In genomic region chr17:20105539-20106291, GRCh38 we compare ENCODE assay signal across 27 cellular contexts.
DNase-seq lines count a peak whose midpoint lies in the region; ATAC-seq, FAIRE-seq and TF ChIP-seq lines count a peak whose summit lies in the region.
"Had no signal": no experiment of that assay in that cellular context is flagged by ENCODE, and none has a peak within 500 bp of the region (broad histone marks: within the 10 kb centered on the region; RNA-seq: fewer than 3 reads in every experiment).

No MANE protein-coding gene starts in this region.

- no peaks in the 10 kb centered on the region for H3K4me1 ChIP-seq in Loucy (ENCODE audit: insufficient read depth, low read length, poor library complexity, severe bottlenecking)
- H3K4me1 ChIP-seq in H1 (replicated peaks in 1 of 4; ENCODE audit: control insufficient read depth in 3 of 4, insufficient read depth in 4 of 4, low read length in 3 of 4): peaks cover 0 to 4% (median 0%) of the 10 kb centered on the region in 4 experiments; a peak in 2 of 7 replicates
- H3K4me1 ChIP-seq: adrenal gland, left lung, thyroid gland had no signal

- no peak overlapping the region for H4K91ac ChIP-seq in H1 (replicated peaks; ENCODE audit: insufficient read length, low read length)

- no peaks in the 10 kb centered on the region for H3K27me3 Mint-ChIP-seq in activated naive CD8-positive, alpha-beta T cell treated with anti-CD3 and anti-CD28 coated beads, Interleukin-2, amount 50 U/mL, for 24 hours
- H3K27me3 Mint-ChIP-seq in activated naive CD8-positive, alpha-beta T cell treated with anti-CD3 and anti-CD28 coated beads for 36 hours: no peaks in the 10 kb centered on the region

- no peaks in the 10 kb centered on the region for H3K9me3 ChIP-seq in Loucy (ENCODE audit: insufficient read depth, low read depth, low read length)
- H3K9me3 ChIP-seq in H1 (ENCODE audit: insufficient read depth in 2 of 2, low read depth in 1 of 2, low read length in 1 of 2): no peaks in the 10 kb centered on the region
- H3K9me3 ChIP-seq: adrenal gland, left lung, ovary, thyroid gland, uterus had no signal

- H3K9me3 Mint-ChIP-seq in activated naive CD8-positive, alpha-beta T cell treated with anti-CD3 and anti-CD28 coated beads, Interleukin-2, amount 50 U/mL, for 24 hours: no peaks in the 10 kb centered on the region
- H3K9me3 Mint-ChIP-seq in activated naive CD8-positive, alpha-beta T cell treated with anti-CD3 and anti-CD28 coated beads for 36 hours: no peaks in the 10 kb centered on the region
- H3K9me3 Mint-ChIP-seq: activated CD4-positive, alpha-beta T cell treated with anti-CD3 and anti-CD28 coated beads, Interleukin-2, amount 10 ng/mL, durations not matched to agents 7 days and 5 days; memory B cell had no signal

- H3K4me1 Mint-ChIP-seq in activated naive CD8-positive, alpha-beta T cell treated with anti-CD3 and anti-CD28 coated beads, Interleukin-2, amount 50 U/mL, for 24 hours: peaks cover 12% of the 10 kb centered on the region
- no peaks in the 10 kb centered on the region for H3K4me1 Mint-ChIP-seq in activated naive CD8-positive, alpha-beta T cell treated with anti-CD3 and anti-CD28 coated beads for 36 hours
- H3K4me1 Mint-ChIP-seq: activated CD4-positive, alpha-beta T cell treated with anti-CD3 and anti-CD28 coated beads, Interleukin-2, amount 10 ng/mL, durations not matched to agents 7 days and 5 days; memory B cell had no signal

- no peak overlapping the region for H2AK5ac ChIP-seq in H1 (ENCODE audit: low read depth, low read length)

- H3K27me3 ChIP-seq in Loucy (ENCODE audit: insufficient read depth, low read length, poor library complexity, severe bottlenecking): no peaks in the 10 kb centered on the region
- H3K27me3 ChIP-seq in H1 (replicated peaks in 1 of 4; ENCODE audit: control insufficient read depth in 3 of 4, extremely low read depth in 1 of 4, insufficient read depth in 3 of 4, low read length in 3 of 4): no peaks in the 10 kb centered on the region
- H3K27me3 ChIP-seq: adrenal gland, ovary, thyroid gland, uterus had no signal

- no peak for TF ChIP-seq EP300 in H1 (IDR thresholded peaks at IDR 0.05; ENCODE audit: borderline replicate concordance in 1 of 2, low read depth in 2 of 2, low read length in 2 of 2)

- no peak overlapping the region for H4K5ac ChIP-seq in H1 (ENCODE audit: insufficient read length, low read depth, low read length)

- H3F3A ChIP-seq in Loucy (ENCODE audit: low read depth): no peaks in the 10 kb centered on the region

- POLR2A ChIA-PET in H1 (lab: Charles Lee; ENCODE audit: partially characterized antibody): no interaction called here

- no peak overlapping the region for H3K23ac ChIP-seq in H1 (ENCODE audit: insufficient read length)

- no peak overlapping the region for H2BK5ac ChIP-seq in H1 (ENCODE audit: low read depth, low read length)

- H2BK15ac ChIP-seq in H1 (ENCODE audit: low read length): no peak overlapping the region

- H3K4me2 ChIP-seq in Loucy (ENCODE audit: low read depth, low read length, poor library complexity, severe bottlenecking) (no peak overlapping the region), H1 (ENCODE audit: insufficient read depth in 1 of 2, low read depth in 2 of 2, low read length in 2 of 2) (no peak overlapping the region)

- H2BK20ac ChIP-seq in H1 (ENCODE audit: low read length): no peak overlapping the region

- no peak for FAIRE-seq in H1 (lab: Jason Lieb, UNC)

- H3K79me1 ChIP-seq in H1 (ENCODE audit: low read depth, low read length): no peaks in the 10 kb centered on the region

- CTCF ChIA-PET in H1 (lab: Charles Lee; ENCODE audit: partially characterized antibody): interaction anchor here (0.8 to 2.8 kb wide), 7 partner anchors 10 to 339 kb away, joined by 3 to 11 read pairs (median 4); no protein-coding TSS in a partner anchor

- H3K18ac ChIP-seq in H1 (ENCODE audit: extremely low read depth, low read length): no peak overlapping the region

- H3K27ac Mint-ChIP-seq in activated naive CD8-positive, alpha-beta T cell treated with anti-CD3 and anti-CD28 coated beads, Interleukin-2, amount 50 U/mL, for 24 hours: peak overlapping the region; percentile 1
- H3K27ac Mint-ChIP-seq in activated naive CD8-positive, alpha-beta T cell treated with anti-CD3 and anti-CD28 coated beads for 36 hours: no peak overlapping the region
- H3K27ac Mint-ChIP-seq: activated CD4-positive, alpha-beta T cell treated with anti-CD3 and anti-CD28 coated beads, Interleukin-2, amount 10 ng/mL, durations not matched to agents 7 days and 5 days; memory B cell had no signal

- H3K9me2 ChIP-seq in Loucy (replicated peaks; ENCODE audit: low read depth, low read length): no peaks in the 10 kb centered on the region

- no peak overlapping the region for H3K27ac ChIP-seq in H1 (ENCODE audit: low read depth, low read length)
- H3K27ac ChIP-seq: adrenal gland, left lung, ovary, thyroid gland, uterus had no signal

- no peak overlapping the region for H3K14ac ChIP-seq in H1 (ENCODE audit: insufficient read length)

- H2BK12ac ChIP-seq in H1 (ENCODE audit: low read depth, low read length): no peak overlapping the region

- no peak for DNase-seq in activated naive CD8-positive, alpha-beta T cell treated with anti-CD3 and anti-CD28 coated beads, Interleukin-2, amount 50 U/mL, for 24 hours
- DNase-seq in activated naive CD8-positive, alpha-beta T cell treated with anti-CD3 and anti-CD28 coated beads for 36 hours: no peak
- DNase-seq in H1 (ENCODE audit: low read depth in 1 of 2, low spot score in 2 of 2): no peak
- DNase-seq in retina: no peak
- DNase-seq: activated CD4-positive, alpha-beta T cell treated with anti-CD3 and anti-CD28 coated beads, Interleukin-2, amount 10 ng/mL, durations not matched to agents 7 days and 5 days; activated naive CD4-positive, alpha-beta T cell treated with Interleukin-2 at 50 U/mL for 16 hours; activated T-cell treated with anti-CD3 and anti-CD28 coated beads, Interleukin-2, amount 50 U/mL, for 48 hours; central memory CD4-positive, alpha-beta T cell; islet precursor cell; KBM-7; left lung; NCI-H1105 treated with DMSO at 0.1 percent for 48 hours; NCI-H2081; NCI-H2227 treated with DMSO at 0.1 percent for 48 hours; NCI-H526 treated with DMSO at 0.1 percent for 48 hours; ovary; SHP77; stimulated activated naive CD4-positive, alpha-beta T cell treated with Interleukin-2 at 50 U/mL for 16 hours; thyroid gland; uterus had no signal

- H3K56ac ChIP-seq in H1 (replicated peaks; ENCODE audit: insufficient read length, low read depth, low read length): no peak overlapping the region

- TF ChIP-seq CTCF in Loucy (conservative IDR thresholded peaks at IDR 0.05; ENCODE audit: low read length): peak; percentile 28
- TF ChIP-seq CTCF in H1 (IDR thresholded peaks at IDR 0.05; ENCODE audit: control extremely low read depth in 1 of 3, insufficient read depth in 1 of 3, low read depth in 1 of 3, low read length in 3 of 3): peak; percentile 4 to 49 (median 33); a peak in 2 of 4 replicates

- H3K9ac ChIP-seq in Loucy (ENCODE audit: low read depth, low read length, poor library complexity, severe bottlenecking): no peak overlapping the region
- H3K9ac ChIP-seq in H1 (replicated peaks in 1 of 4; ENCODE audit: extremely low read depth in 1 of 4, low read depth in 3 of 4, low read length in 3 of 4): no peak overlapping the region

- H3K36me3 Mint-ChIP-seq in activated naive CD8-positive, alpha-beta T cell treated with anti-CD3 and anti-CD28 coated beads, Interleukin-2, amount 50 U/mL, for 24 hours (ENCODE audit: low read depth): no peaks in the 10 kb centered on the region
- no peaks in the 10 kb centered on the region for H3K36me3 Mint-ChIP-seq in activated naive CD8-positive, alpha-beta T cell treated with anti-CD3 and anti-CD28 coated beads for 36 hours
- H3K36me3 Mint-ChIP-seq: memory B cell had no signal

- ATAC-seq in activated naive CD8-positive, alpha-beta T cell treated with anti-CD3 and anti-CD28 coated beads, Interleukin-2, amount 50 U/mL, for 24 hours: peak; percentile 34
- ATAC-seq in GM18861 (IDR thresholded peaks at IDR 0.05; ENCODE audit: unreplicated experiment) (no peak), GM21825 (IDR thresholded peaks at IDR 0.05; ENCODE audit: unreplicated experiment) (no peak)
- ATAC-seq: esophagus mucosa, left lung, Panc1 had no signal

- no peaks in the 10 kb centered on the region for H3K23me2 ChIP-seq in H1 (ENCODE audit: low read depth, low read length)

- no peak overlapping the region for H3K4ac ChIP-seq in H1 (replicated peaks; ENCODE audit: insufficient read length, low read depth, low read length)

- H3K4me3 Mint-ChIP-seq in activated naive CD8-positive, alpha-beta T cell treated with anti-CD3 and anti-CD28 coated beads, Interleukin-2, amount 50 U/mL, for 24 hours: no peak overlapping the region
- no peak overlapping the region for H3K4me3 Mint-ChIP-seq in activated naive CD8-positive, alpha-beta T cell treated with anti-CD3 and anti-CD28 coated beads for 36 hours
- H3K4me3 Mint-ChIP-seq: activated CD4-positive, alpha-beta T cell treated with anti-CD3 and anti-CD28 coated beads, Interleukin-2, amount 10 ng/mL, durations not matched to agents 7 days and 5 days; memory B cell had no signal

- H3K79me2 ChIP-seq in Loucy (ENCODE audit: insufficient read depth, low read length) (no peaks in the 10 kb centered on the region), H1 (ENCODE audit: control insufficient read depth in 1 of 2, insufficient read depth in 2 of 2, low read length in 2 of 2) (no peaks in the 10 kb centered on the region)

- no peak overlapping the region for H3K4me3 ChIP-seq in Loucy (ENCODE audit: low read length, poor library complexity, severe bottlenecking)
- H3K4me3 ChIP-seq in H1 (ENCODE audit: extremely low read depth in 1 of 4, insufficient read depth in 2 of 4, low read depth in 3 of 4, low read length in 4 of 4): no peak overlapping the region
- H3K4me3 ChIP-seq: adrenal gland, left lung, ovary, thyroid gland, uterus had no signal

- H4K20me1 ChIP-seq in Loucy (ENCODE audit: insufficient read depth, low read length, poor library complexity, severe bottlenecking) (no peaks in the 10 kb centered on the region), H1 (replicated peaks in 1 of 2; ENCODE audit: control insufficient read depth in 1 of 2, insufficient read depth in 2 of 2, low read length in 2 of 2) (no peaks in the 10 kb centered on the region)

- H2AFZ ChIP-seq in Loucy (ENCODE audit: low read length) (no peak overlapping the region), H1 (ENCODE audit: low read length) (no peak overlapping the region)

- no peak overlapping the region for H2BK120ac ChIP-seq in H1 (replicated peaks; ENCODE audit: low read depth, low read length)

- WGBS in H1 (ENCODE audit: extremely low coverage in 1 of 2, insufficient coverage in 1 of 2, insufficient read length in 1 of 2, insufficient replicate concordance in 2 of 2, low coverage in 1 of 2, low lambda C conversion rate in 2 of 2, missing lambda C conversion rate in 1 of 2), 2 experiments: 87% methylated on average over 8 of the region's 8 CpGs; no CpG with 5 or more reads in 1 of the 2 experiments

- no peak for TF ChIP-seq POLR2A in H1 (IDR thresholded peaks at IDR 0.05; ENCODE audit: control extremely low read depth in 1 of 2, low read depth in 2 of 2, low read length in 2 of 2)

- peak in 1 of 2 experiments; percentile 13; a peak in 2 of 4 replicates for TF ChIP-seq RAD21 in H1 (IDR thresholded peaks at IDR 0.05 in 1 of 2, conservative IDR thresholded peaks at IDR 0.05 in 1 of 2; ENCODE audit: low read depth in 2 of 2, low read length in 2 of 2)

- H4K8ac ChIP-seq in H1 (ENCODE audit: extremely low read depth, insufficient read depth, low read length): no peak overlapping the region

- peaks cover 15% of the 10 kb centered on the region; the same call in 1 of the 2 replicates for H3K36me3 ChIP-seq in Loucy (ENCODE audit: insufficient read depth, low read length)
- H3K36me3 ChIP-seq in H1 (ENCODE audit: control insufficient read depth in 2 of 4, insufficient read depth in 4 of 4, low read length in 3 of 4): no peaks in the 10 kb centered on the region
- H3K36me3 ChIP-seq: adrenal gland, ovary, thyroid gland, uterus had no signal
